Comparison of ENCODE assay signal across 1 cellular context in genomic region chr6:1872649-1873131, GRCh38.
TF ChIP-seq lines count a peak whose summit lies in the region.

No MANE protein-coding gene starts in this region.

TF ChIP-seq in IMR-90, 13 proteins besides CTCF, POLR2A, EP300 and RAD21 (continued from another document):
- TF ChIP-seq, protein P1, sequence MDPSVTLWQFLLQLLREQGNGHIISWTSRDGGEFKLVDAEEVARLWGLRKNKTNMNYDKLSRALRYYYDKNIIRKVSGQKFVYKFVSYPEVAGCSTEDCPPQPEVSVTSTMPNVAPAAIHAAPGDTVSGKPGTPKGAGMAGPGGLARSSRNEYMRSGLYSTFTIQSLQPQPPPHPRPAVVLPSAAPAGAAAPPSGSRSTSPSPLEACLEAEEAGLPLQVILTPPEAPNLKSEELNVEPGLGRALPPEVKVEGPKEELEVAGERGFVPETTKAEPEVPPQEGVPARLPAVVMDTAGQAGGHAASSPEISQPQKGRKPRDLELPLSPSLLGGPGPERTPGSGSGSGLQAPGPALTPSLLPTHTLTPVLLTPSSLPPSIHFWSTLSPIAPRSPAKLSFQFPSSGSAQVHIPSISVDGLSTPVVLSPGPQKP (IDR thresholded peaks at IDR 0.05; ENCODE audit: borderline replicate concordance, low read depth, low read length): no peak
TF ChIP-seq in IMR-90: peak in this region for 3.
